ENCODE assay signal across 1 cellular context in the genomic region with DNA sequence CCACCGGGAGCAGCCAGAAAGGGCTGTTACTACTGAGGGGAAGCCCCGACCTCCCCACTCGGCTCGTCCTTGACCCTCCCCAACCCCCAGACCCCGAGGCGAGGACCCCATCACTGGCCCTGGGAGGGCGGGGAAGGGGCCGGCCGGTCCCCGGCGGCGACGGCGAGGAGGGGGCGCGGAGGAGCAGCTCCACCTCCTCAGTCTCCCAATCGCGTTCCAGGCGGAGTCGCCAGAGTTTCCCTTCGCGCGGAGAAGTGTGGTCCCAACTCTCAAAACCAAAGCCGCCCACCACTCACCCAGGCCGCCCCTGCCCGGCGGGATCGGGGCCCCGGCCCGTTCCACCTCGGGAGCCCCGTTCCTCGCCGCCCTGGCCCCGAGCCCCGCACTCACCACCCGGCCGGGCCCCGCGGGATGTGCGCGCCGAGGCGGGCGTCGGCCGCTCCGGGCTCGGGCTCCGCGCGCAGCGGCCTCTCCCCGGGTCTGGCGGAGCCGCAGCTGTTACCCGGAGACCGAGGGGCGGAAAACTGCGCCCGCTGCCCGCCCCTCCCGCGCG.
TF ChIP-seq lines count a peak whose summit lies in the region.

No MANE protein-coding gene starts in this region.

TF ChIP-seq in HepG2, 621 proteins besides CTCF, POLR2A, EP300 and RAD21 (continues in another document):
- TF ChIP-seq ONECUT2 (CRISPR knock-in tag; IDR thresholded peaks at IDR 0.05), result no peak
- TF ChIP-seq CENPX (CRISPR knock-in tag; IDR thresholded peaks at IDR 0.05), result no peak
- no peak for TF ChIP-seq RORA (CRISPR knock-in tag; IDR thresholded peaks at IDR 0.05)
- 0 out of 2 replicates have a peak, but pooled peaks have one; percentile 33 for TF ChIP-seq ZNF761 (CRISPR knock-in tag; conservative IDR thresholded peaks at IDR 0.05)
- 0 out of 2 replicates have a peak, but pooled peaks have one; percentile 50 for TF ChIP-seq HOXA9 (CRISPR knock-in tag; IDR thresholded peaks at IDR 0.05; ENCODE audit: borderline replicate concordance)
- TF ChIP-seq DR1 (CRISPR knock-in tag; IDR thresholded peaks at IDR 0.05), result 0 out of 2 replicates have a peak, but pooled peaks have one; percentile 24
- no peak for TF ChIP-seq MIER2 (CRISPR knock-in tag; IDR thresholded peaks at IDR 0.05)
- TF ChIP-seq MAZ (IDR thresholded peaks at IDR 0.05; ENCODE audit: borderline replicate concordance, low read depth, low read length), result no peak; the same call in 1 of the 2 replicates
- TF ChIP-seq MAZ (CRISPR knock-in tag; IDR thresholded peaks at IDR 0.05; ENCODE audit: low read depth), result no peak; the same call in 1 of the 2 replicates
- TF ChIP-seq, protein P1, sequence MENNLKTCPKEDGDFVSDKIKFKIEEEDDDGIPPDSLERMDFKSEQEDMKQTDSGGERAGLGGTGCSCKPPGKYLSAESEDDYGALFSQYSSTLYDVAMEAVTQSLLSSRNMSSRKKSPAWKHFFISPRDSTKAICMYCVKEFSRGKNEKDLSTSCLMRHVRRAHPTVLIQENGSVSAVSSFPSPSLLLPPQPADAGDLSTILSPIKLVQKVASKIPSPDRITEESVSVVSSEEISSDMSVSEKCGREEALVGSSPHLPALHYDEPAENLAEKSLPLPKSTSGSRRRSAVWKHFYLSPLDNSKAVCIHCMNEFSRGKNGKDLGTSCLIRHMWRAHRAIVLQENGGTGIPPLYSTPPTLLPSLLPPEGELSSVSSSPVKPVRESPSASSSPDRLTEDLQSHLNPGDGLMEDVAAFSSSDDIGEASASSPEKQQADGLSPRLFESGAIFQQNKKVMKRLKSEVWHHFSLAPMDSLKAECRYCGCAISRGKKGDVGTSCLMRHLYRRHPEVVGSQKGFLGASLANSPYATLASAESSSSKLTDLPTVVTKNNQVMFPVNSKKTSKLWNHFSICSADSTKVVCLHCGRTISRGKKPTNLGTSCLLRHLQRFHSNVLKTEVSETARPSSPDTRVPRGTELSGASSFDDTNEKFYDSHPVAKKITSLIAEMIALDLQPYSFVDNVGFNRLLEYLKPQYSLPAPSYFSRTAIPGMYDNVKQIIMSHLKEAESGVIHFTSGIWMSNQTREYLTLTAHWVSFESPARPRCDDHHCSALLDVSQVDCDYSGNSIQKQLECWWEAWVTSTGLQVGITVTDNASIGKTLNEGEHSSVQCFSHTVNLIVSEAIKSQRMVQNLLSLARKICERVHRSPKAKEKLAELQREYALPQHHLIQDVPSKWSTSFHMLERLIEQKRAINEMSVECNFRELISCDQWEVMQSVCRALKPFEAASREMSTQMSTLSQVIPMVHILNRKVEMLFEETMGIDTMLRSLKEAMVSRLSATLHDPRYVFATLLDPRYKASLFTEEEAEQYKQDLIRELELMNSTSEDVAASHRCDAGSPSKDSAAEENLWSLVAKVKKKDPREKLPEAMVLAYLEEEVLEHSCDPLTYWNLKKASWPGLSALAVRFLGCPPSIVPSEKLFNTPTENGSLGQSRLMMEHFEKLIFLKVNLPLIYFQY (CRISPR knock-in tag; IDR thresholded peaks at IDR 0.05; ENCODE audit: borderline replicate concordance), result no peak
- 0 out of 2 replicates have a peak, but pooled peaks have one; percentile 11 for TF ChIP-seq ZNF431 (CRISPR knock-in tag; IDR thresholded peaks at IDR 0.05; ENCODE audit: borderline replicate concordance, low read depth)
- TF ChIP-seq ZNF589 (CRISPR knock-in tag; conservative IDR thresholded peaks at IDR 0.05), result 0 out of 2 replicates have a peak, but pooled peaks have one; percentile 23
- no peak for TF ChIP-seq ZNF20 (CRISPR knock-in tag; IDR thresholded peaks at IDR 0.05)
- TF ChIP-seq, protein P2, sequence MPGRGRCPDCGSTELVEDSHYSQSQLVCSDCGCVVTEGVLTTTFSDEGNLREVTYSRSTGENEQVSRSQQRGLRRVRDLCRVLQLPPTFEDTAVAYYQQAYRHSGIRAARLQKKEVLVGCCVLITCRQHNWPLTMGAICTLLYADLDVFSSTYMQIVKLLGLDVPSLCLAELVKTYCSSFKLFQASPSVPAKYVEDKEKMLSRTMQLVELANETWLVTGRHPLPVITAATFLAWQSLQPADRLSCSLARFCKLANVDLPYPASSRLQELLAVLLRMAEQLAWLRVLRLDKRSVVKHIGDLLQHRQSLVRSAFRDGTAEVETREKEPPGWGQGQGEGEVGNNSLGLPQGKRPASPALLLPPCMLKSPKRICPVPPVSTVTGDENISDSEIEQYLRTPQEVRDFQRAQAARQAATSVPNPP (CRISPR knock-in tag; IDR thresholded peaks at IDR 0.05), result 0 out of 2 replicates have a peak, but pooled peaks have one; percentile 11
- TF ChIP-seq, protein P3, sequence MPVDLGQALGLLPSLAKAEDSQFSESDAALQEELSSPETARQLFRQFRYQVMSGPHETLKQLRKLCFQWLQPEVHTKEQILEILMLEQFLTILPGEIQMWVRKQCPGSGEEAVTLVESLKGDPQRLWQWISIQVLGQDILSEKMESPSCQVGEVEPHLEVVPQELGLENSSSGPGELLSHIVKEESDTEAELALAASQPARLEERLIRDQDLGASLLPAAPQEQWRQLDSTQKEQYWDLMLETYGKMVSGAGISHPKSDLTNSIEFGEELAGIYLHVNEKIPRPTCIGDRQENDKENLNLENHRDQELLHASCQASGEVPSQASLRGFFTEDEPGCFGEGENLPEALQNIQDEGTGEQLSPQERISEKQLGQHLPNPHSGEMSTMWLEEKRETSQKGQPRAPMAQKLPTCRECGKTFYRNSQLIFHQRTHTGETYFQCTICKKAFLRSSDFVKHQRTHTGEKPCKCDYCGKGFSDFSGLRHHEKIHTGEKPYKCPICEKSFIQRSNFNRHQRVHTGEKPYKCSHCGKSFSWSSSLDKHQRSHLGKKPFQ (CRISPR knock-in tag; IDR thresholded peaks at IDR 0.05; ENCODE audit: insufficient replicate concordance), result no peak
- no peak for TF ChIP-seq YY1 (IDR thresholded peaks at IDR 0.05; ENCODE audit: insufficient read depth, insufficient replicate concordance, low read depth, low read length)
- TF ChIP-seq ZFAT (CRISPR knock-in tag; conservative IDR thresholded peaks at IDR 0.05), result no peak
- TF ChIP-seq KDM3A (CRISPR knock-in tag; IDR thresholded peaks at IDR 0.05; ENCODE audit: low read depth), result peak; percentile 69; the same call in 1 of the 2 replicates
- TF ChIP-seq NFKBIZ (CRISPR knock-in tag; IDR thresholded peaks at IDR 0.05), result no peak
- TF ChIP-seq RBM22 (optimal IDR thresholded peaks at IDR 0.05; ENCODE audit: low read length), result peak; percentile 23
- TF ChIP-seq BRD4 (CRISPR knock-in tag; IDR thresholded peaks at IDR 0.05), result no peak
- no peak for TF ChIP-seq ZSCAN12 (CRISPR knock-in tag; IDR thresholded peaks at IDR 0.05)
- TF ChIP-seq PHF21A (CRISPR knock-in tag; IDR thresholded peaks at IDR 0.05), result 0 out of 2 replicates have a peak, but pooled peaks have one; percentile 5
- TF ChIP-seq, protein P4, sequence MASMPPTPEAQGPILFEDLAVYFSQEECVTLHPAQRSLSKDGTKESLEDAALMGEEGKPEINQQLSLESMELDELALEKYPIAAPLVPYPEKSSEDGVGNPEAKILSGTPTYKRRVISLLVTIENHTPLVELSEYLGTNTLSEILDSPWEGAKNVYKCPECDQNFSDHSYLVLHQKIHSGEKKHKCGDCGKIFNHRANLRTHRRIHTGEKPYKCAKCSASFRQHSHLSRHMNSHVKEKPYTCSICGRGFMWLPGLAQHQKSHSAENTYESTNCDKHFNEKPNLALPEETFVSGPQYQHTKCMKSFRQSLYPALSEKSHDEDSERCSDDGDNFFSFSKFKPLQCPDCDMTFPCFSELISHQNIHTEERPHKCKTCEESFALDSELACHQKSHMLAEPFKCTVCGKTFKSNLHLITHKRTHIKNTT (CRISPR knock-in tag; IDR thresholded peaks at IDR 0.05), result no peak
- TF ChIP-seq MYC (CRISPR knock-in tag; IDR thresholded peaks at IDR 0.05; ENCODE audit: borderline replicate concordance), result peak; percentile 4; the same call in 1 of the 2 replicates
- TF ChIP-seq, protein P5, sequence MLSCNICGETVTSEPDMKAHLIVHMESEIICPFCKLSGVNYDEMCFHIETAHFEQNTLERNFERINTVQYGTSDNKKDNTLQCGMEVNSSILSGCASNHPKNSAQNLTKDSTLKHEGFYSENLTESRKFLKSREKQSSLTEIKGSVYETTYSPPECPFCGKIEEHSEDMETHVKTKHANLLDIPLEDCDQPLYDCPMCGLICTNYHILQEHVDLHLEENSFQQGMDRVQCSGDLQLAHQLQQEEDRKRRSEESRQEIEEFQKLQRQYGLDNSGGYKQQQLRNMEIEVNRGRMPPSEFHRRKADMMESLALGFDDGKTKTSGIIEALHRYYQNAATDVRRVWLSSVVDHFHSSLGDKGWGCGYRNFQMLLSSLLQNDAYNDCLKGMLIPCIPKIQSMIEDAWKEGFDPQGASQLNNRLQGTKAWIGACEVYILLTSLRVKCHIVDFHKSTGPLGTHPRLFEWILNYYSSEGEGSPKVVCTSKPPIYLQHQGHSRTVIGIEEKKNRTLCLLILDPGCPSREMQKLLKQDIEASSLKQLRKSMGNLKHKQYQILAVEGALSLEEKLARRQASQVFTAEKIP (CRISPR knock-in tag; IDR thresholded peaks at IDR 0.05; ENCODE audit: borderline replicate concordance), result no peak
- no peak for TF ChIP-seq ZNF33B (CRISPR knock-in tag; IDR thresholded peaks at IDR 0.05)
- no peak for TF ChIP-seq ATF7-NPFF (CRISPR knock-in tag; IDR thresholded peaks at IDR 0.05; ENCODE audit: low read depth)
- TF ChIP-seq ZNF883 (CRISPR knock-in tag; IDR thresholded peaks at IDR 0.05; ENCODE audit: not compliant biosample characterization), result no peak
- TF ChIP-seq ZFP62 (CRISPR knock-in tag; IDR thresholded peaks at IDR 0.05), result no peak
- TF ChIP-seq POGZ (CRISPR knock-in tag; IDR thresholded peaks at IDR 0.05), result no peak
- no peak for TF ChIP-seq TEAD3 (CRISPR knock-in tag; optimal IDR thresholded peaks at IDR 0.05; ENCODE audit: borderline replicate concordance)
- TF ChIP-seq, protein P6, sequence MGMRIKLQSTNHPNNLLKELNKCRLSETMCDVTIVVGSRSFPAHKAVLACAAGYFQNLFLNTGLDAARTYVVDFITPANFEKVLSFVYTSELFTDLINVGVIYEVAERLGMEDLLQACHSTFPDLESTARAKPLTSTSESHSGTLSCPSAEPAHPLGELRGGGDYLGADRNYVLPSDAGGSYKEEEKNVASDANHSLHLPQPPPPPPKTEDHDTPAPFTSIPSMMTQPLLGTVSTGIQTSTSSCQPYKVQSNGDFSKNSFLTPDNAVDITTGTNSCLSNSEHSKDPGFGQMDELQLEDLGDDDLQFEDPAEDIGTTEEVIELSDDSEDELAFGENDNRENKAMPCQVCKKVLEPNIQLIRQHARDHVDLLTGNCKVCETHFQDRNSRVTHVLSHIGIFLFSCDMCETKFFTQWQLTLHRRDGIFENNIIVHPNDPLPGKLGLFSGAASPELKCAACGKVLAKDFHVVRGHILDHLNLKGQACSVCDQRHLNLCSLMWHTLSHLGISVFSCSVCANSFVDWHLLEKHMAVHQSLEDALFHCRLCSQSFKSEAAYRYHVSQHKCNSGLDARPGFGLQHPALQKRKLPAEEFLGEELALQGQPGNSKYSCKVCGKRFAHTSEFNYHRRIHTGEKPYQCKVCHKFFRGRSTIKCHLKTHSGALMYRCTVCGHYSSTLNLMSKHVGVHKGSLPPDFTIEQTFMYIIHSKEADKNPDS (CRISPR knock-in tag; IDR thresholded peaks at IDR 0.05), result 0 out of 2 replicates have a peak, but pooled peaks have one; percentile 52
- no peak for TF ChIP-seq SYNCRIP (IDR thresholded peaks at IDR 0.05; ENCODE audit: insufficient read depth, low read depth, low read length)
- 0 out of 2 replicates have a peak, but pooled peaks have one; percentile 38 for TF ChIP-seq BORCS8-MEF2B (CRISPR knock-in tag; IDR thresholded peaks at IDR 0.05)
- TF ChIP-seq MBD4 (IDR thresholded peaks at IDR 0.05; ENCODE audit: borderline replicate concordance, low read length), result no peak
- peak; percentile 5; the same call in 1 of the 2 replicates for TF ChIP-seq HDAC2 (CRISPR knock-in tag; IDR thresholded peaks at IDR 0.05)
- no peak for TF ChIP-seq ZNF790 (CRISPR knock-in tag; IDR thresholded peaks at IDR 0.05; ENCODE audit: borderline replicate concordance)
- no peak; the same call in 1 of the 2 replicates for TF ChIP-seq ZBTB20 (CRISPR knock-in tag; IDR thresholded peaks at IDR 0.05; ENCODE audit: borderline replicate concordance, low read depth)
- TF ChIP-seq ZNF644 (CRISPR knock-in tag; IDR thresholded peaks at IDR 0.05; ENCODE audit: low read depth), result no peak
- no peak for TF ChIP-seq SRSF9 (IDR thresholded peaks at IDR 0.05; ENCODE audit: borderline replicate concordance, insufficient read depth, low read depth, low read length, poor library complexity, severe bottlenecking)
- TF ChIP-seq ZNF746 (CRISPR knock-in tag; IDR thresholded peaks at IDR 0.05), result peak; percentile 62; the same call in 1 of the 2 replicates
- 0 out of 2 replicates have a peak, but pooled peaks have one; percentile 8 for TF ChIP-seq ZSCAN21 (CRISPR knock-in tag; IDR thresholded peaks at IDR 0.05; ENCODE audit: borderline replicate concordance)
- TF ChIP-seq ZNF569 (CRISPR knock-in tag; IDR thresholded peaks at IDR 0.05; ENCODE audit: borderline replicate concordance), result no peak
- TF ChIP-seq ZNF549 (CRISPR knock-in tag; IDR thresholded peaks at IDR 0.05), result no peak
- TF ChIP-seq TSC22D2 (CRISPR knock-in tag; IDR thresholded peaks at IDR 0.05; ENCODE audit: borderline replicate concordance), result no peak
- TF ChIP-seq JDP2 (CRISPR knock-in tag; IDR thresholded peaks at IDR 0.05; ENCODE audit: borderline replicate concordance), result peak; percentile 53; the same call in 1 of the 2 replicates
- TF ChIP-seq HNRNPH1 (optimal IDR thresholded peaks at IDR 0.05; ENCODE audit: low read depth, low read length), result no peak
- TF ChIP-seq HHEX (CRISPR knock-in tag; IDR thresholded peaks at IDR 0.05), result no peak
- TF ChIP-seq CHCHD3 (CRISPR knock-in tag; IDR thresholded peaks at IDR 0.05), result no peak
- TF ChIP-seq, protein P7, sequence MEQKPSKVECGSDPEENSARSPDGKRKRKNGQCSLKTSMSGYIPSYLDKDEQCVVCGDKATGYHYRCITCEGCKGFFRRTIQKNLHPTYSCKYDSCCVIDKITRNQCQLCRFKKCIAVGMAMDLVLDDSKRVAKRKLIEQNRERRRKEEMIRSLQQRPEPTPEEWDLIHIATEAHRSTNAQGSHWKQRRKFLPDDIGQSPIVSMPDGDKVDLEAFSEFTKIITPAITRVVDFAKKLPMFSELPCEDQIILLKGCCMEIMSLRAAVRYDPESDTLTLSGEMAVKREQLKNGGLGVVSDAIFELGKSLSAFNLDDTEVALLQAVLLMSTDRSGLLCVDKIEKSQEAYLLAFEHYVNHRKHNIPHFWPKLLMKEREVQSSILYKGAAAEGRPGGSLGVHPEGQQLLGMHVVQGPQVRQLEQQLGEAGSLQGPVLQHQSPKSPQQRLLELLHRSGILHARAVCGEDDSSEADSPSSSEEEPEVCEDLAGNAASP (CRISPR knock-in tag; IDR thresholded peaks at IDR 0.05; ENCODE audit: borderline replicate concordance), result peak; percentile 46; the same call in 1 of the 2 replicates
